8 cellular contexts compared by ENCODE assay signal in the genomic region with DNA sequence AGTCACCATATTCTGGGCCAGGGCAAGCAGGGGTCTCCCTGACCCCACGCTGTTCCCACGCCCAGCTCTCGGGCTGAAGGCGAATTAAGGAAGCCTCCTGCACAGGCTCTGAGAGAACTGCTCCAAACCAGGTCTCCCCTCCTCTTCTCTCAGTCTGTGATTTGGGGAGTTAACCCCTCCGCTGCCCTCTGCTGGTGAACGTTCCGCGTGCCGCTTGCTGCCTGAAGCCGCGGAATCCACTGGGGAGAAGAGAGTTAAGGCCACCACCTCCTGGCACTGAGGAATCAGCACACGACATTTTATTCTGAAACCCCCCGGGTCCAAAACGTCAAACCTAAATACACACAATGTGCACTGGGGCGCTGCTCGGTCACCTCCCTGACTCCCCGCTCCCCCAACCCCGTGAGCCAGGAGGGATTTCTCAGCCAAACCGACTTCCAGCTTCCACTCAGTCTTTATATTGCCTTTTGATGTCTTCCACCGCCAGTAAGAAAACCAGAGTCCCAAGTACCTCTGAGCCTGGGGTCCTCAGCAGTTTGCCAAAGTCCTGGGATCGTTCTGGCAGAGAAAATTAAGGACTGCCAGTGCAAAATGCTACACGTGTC. TPM values are rescaled to one million over a fixed set of nuclear protein-coding genes. Genes with fewer than 3 reads are reported as not detected.
A peak's percentile ranks its signal among the peaks of the same experiment; 100 is the strongest.
DNase-seq lines count a peak whose midpoint lies in the region; ATAC-seq and TF ChIP-seq lines count a peak whose summit lies in the region.

No MANE protein-coding gene starts in this region.

- peaks cover 17% of the 10 kb centered on the region for H3K27me3 Mint-ChIP-seq in neural crest cell (ENCODE audit: low read depth)
- peaks cover 13% of the 10 kb centered on the region for H3K27me3 Mint-ChIP-seq in activated T-helper 17 cell treated with anti-CD3 and anti-CD28 coated beads, Interleukin-2, amount 50 U/mL, for 72 hours

- peaks cover 14% of the 10 kb centered on the region for H3K4me1 Mint-ChIP-seq in neural crest cell
- no peaks in the 10 kb centered on the region for H3K4me1 Mint-ChIP-seq in activated T-helper 17 cell treated with anti-CD3 and anti-CD28 coated beads, Interleukin-2, amount 50 U/mL, for 72 hours

- intact Hi-C loops in Panc1 (cut with micrococcal nuclease; ENCODE audit: unreplicated experiment), result no loop called here
- intact Hi-C loops in dorsolateral prefrontal cortex (cut with DNase I), result loop anchor here in 1 of 2 donors (10.0 kb wide), 1 partner anchor 265 kb away; no protein-coding TSS in a partner anchor

- no peak overlapping the region for H3K27ac ChIP-seq in 22Rv1
- H3K27ac ChIP-seq in Panc1 (ENCODE audit: low read length), result no peak overlapping the region
- peak overlapping the region in 34 of 59 donors; percentile 3 to 89 (median 38) for H3K27ac ChIP-seq in dorsolateral prefrontal cortex

- TF ChIP-seq CTCF in 22Rv1 (IDR thresholded peaks at IDR 0.05), result peak; percentile 57
- peak; percentile 69 for TF ChIP-seq CTCF in GM12873 (IDR thresholded peaks at IDR 0.05; ENCODE audit: insufficient read depth, low read depth, low read length, missing control alignments)
- TF ChIP-seq CTCF in Panc1 (IDR thresholded peaks at IDR 0.05), result peak; percentile 84
- peak in 51 of 56 donors; percentile 22 to 63 (median 49) for TF ChIP-seq CTCF in dorsolateral prefrontal cortex (IDR thresholded peaks at IDR 0.05 in 54 of 56, conservative IDR thresholded peaks at IDR 0.05 in 2 of 56; ENCODE audit: low read depth in 1 of 56, partially characterized antibody in 56 of 56)
- peak; percentile 69 for TF ChIP-seq CTCF in neural crest cell (conservative IDR thresholded peaks at IDR 0.05)

- H3K27ac Mint-ChIP-seq in neural crest cell (ENCODE audit: unreplicated experiment), result no peak overlapping the region
- no peak overlapping the region for H3K27ac Mint-ChIP-seq in activated T-helper 17 cell treated with anti-CD3 and anti-CD28 coated beads, Interleukin-2, amount 50 U/mL, for 72 hours

- H3K36me3 ChIP-seq in Panc1 (ENCODE audit: control insufficient read depth, insufficient read depth, low read length), result no peaks in the 10 kb centered on the region

- H3K27me3 ChIP-seq in Panc1 (ENCODE audit: control insufficient read depth, insufficient read depth, low read length) (peaks cover 5% of the 10 kb centered on the region; the same call in 1 of the 2 replicates), dorsolateral prefrontal cortex (no peaks in the 10 kb centered on the region)

- H3K36me3 Mint-ChIP-seq in neural crest cell (ENCODE audit: low read depth), result no peaks in the 10 kb centered on the region
- H3K36me3 Mint-ChIP-seq in activated T-helper 17 cell treated with anti-CD3 and anti-CD28 coated beads, Interleukin-2, amount 50 U/mL, for 72 hours (ENCODE audit: low read depth), result no peaks in the 10 kb centered on the region

- H3K4me3 Mint-ChIP-seq in neural crest cell, result peak overlapping the region; percentile 8
- H3K4me3 Mint-ChIP-seq in activated T-helper 17 cell treated with anti-CD3 and anti-CD28 coated beads, Interleukin-2, amount 50 U/mL, for 72 hours, result no peak overlapping the region

- POLR2A ChIA-PET in Panc1 (lab: Charles Lee), result no interaction called here

- H3K4me3 ChIP-seq in Panc1 (ENCODE audit: low read depth in 2 of 2, low read length in 2 of 2), result no peak overlapping the region
- peak overlapping the region in 57 of 59 donors; percentile 10 to 63 (median 47) for H3K4me3 ChIP-seq in dorsolateral prefrontal cortex

- peak; percentile 88 for ATAC-seq in Panc1
- ATAC-seq in HG03196 (IDR thresholded peaks at IDR 0.05; ENCODE audit: unreplicated experiment), result no peak
- no peak for ATAC-seq in activated T-helper 17 cell treated with anti-CD3 and anti-CD28 coated beads, Interleukin-2, amount 50 U/mL, for 72 hours (replicated peaks)

- in situ Hi-C loops in Panc1 (cut with HindIII; ENCODE audit: low pct_unique_long_range_greater_than_20kb, low sequenced_read_pairs), result no loop called here

- H3K4me1 ChIP-seq in Panc1 (ENCODE audit: control insufficient read depth, insufficient read depth, low read length), result no peaks in the 10 kb centered on the region

- no TSS peak for BruUV-seq in Panc1 (replicated peaks; lab: Mats Ljungman, UMichigan)

- DNase-seq in Panc1 (ENCODE audit: low read depth, low spot score) (no peak), dorsolateral prefrontal cortex (peak in 9 of 10 donors; percentile 44 to 94 (median 65)), neural crest cell (ENCODE audit: low read depth, low spot score) (peak; percentile 71), ureter (ENCODE audit: low spot score) (no peak)

- CTCF ChIA-PET in Panc1 (lab: Charles Lee), result interaction anchor here (1.3 kb wide), 1 partner anchor 34 kb away, joined by 3 read pairs; no protein-coding TSS in a partner anchor

- H3K9me3 ChIP-seq in Panc1 (ENCODE audit: control insufficient read depth, insufficient read depth, low read depth, low read length), result no peaks in the 10 kb centered on the region

- H3K9me3 Mint-ChIP-seq in neural crest cell, result no peaks in the 10 kb centered on the region
- H3K9me3 Mint-ChIP-seq in activated T-helper 17 cell treated with anti-CD3 and anti-CD28 coated beads, Interleukin-2, amount 50 U/mL, for 72 hours, result no peaks in the 10 kb centered on the region

RNA-seq across cellular contexts. Expression of a gene that starts 54.4 kb away (rescaled TPM):
- not detected for total RNA-seq in Panc1 (2021; ENCODE audit: unreplicated experiment)
- not detected for polyA plus RNA-seq in Panc1 (2012; ENCODE audit: insufficient read length)
- 1 to 10 TPM in 102 of 120 experiments, under 1 TPM in 18; 0.18 to 9.5 (median 2.6) TPM for total RNA-seq in dorsolateral prefrontal cortex
- 0.09 and 0.35 TPM in 2 replicates for total RNA-seq in neural crest cell
- total RNA-seq in ureter, result not detected
- not detected for total RNA-seq in activated T-helper 17 cell treated with anti-CD3 and anti-CD28 coated beads, Interleukin-2, amount 50 U/mL, for 72 hours

Comparison
In these comparisons a context has a peak if more than half of its experiments do, and no peak if none do; other contexts are left out.
1. H3K27ac ChIP-seq: peak in dorsolateral prefrontal cortex (34 of 59); none in 22Rv1 (single experiment) and Panc1 (single experiment).
2. DNase-seq: peak in dorsolateral prefrontal cortex (9 of 10) and neural crest cell (single experiment); none in Panc1 (single experiment) and ureter (single experiment).
3. H3K4me3 ChIP-seq: peak in dorsolateral prefrontal cortex (57 of 59); none in Panc1 (0 of 2).
4. Peak in every context shown above with its lines, with median percentiles within 50 percentile points of each other: CTCF ChIP-seq.